21 cellular contexts compared by ENCODE assay signal in genomic region chr3:31129241-31129640, GRCh38.
A peak's percentile ranks its signal among the peaks of the same experiment; 100 is the strongest.
DNase-seq lines count a peak whose midpoint lies in the region; ATAC-seq lines count a peak whose summit lies in the region.
"Had no signal": no experiment of that assay in that cellular context is flagged by ENCODE, and none has a peak within 500 bp of the region (broad histone marks: within the 10 kb centered on the region; RNA-seq: fewer than 3 reads in every experiment).

No MANE protein-coding gene starts in this region.

- no peak overlapping the region for H3K27ac Mint-ChIP-seq in T-helper 2 cell treated with Interferon-gamma antibody and Interleukin-4, amounts not matched to agents 5 μg/mL and 100 μg/mL, for 36 hours
- H3K27ac Mint-ChIP-seq: activated T-cell treated with anti-CD3 and anti-CD28 coated beads, Interleukin-2, amount 50 U/mL, for 24 hours had no signal

- ATAC-seq in GM18907 (IDR thresholded peaks at IDR 0.05; ENCODE audit: unreplicated experiment) (peak; percentile 64), GM21381 (IDR thresholded peaks at IDR 0.05; ENCODE audit: unreplicated experiment) (peak; percentile 45), HG02938 (IDR thresholded peaks at IDR 0.05; ENCODE audit: unreplicated experiment) (peak; percentile 49)
- ATAC-seq: gastroesophageal sphincter, lower lobe of right lung had no signal

- no peaks in the 10 kb centered on the region for H3K27me3 Mint-ChIP-seq in T-helper 2 cell treated with Interferon-gamma antibody and Interleukin-4, amounts not matched to agents 5 μg/mL and 100 μg/mL, for 36 hours (ENCODE audit: low read depth)
- H3K27me3 Mint-ChIP-seq: activated T-cell treated with anti-CD3 and anti-CD28 coated beads, Interleukin-2, amount 50 U/mL, for 24 hours had no signal

- H3K36me3 Mint-ChIP-seq in T-helper 2 cell treated with Interferon-gamma antibody and Interleukin-4, amounts not matched to agents 5 μg/mL and 100 μg/mL, for 36 hours (ENCODE audit: low read depth) = no peaks in the 10 kb centered on the region

- peak; percentile 35 for DNase-seq in fibroblast of peridontal ligament (ENCODE audit: extremely low read depth)
- DNase-seq in T-helper 2 cell treated with Interferon-gamma antibody and Interleukin-4, amounts not matched to agents 5 μg/mL and 100 μg/mL, for 36 hours (ENCODE audit: low spot score) = no peak
- no peak for DNase-seq in NCI-H524 treated with DMSO at 0.1 percent for 48 hours (lab: John Stamatoyannopoulos, UW)
- no peak for DNase-seq in COR-L47 (lab: John Stamatoyannopoulos, UW)
- no peak for DNase-seq in stimulated activated CD4-positive, alpha-beta T cell treated with anti-CD3 and anti-CD28 coated beads, Interleukin-15, amount 100 ng/mL, for 24 hours
- DNase-seq: activated naive CD4-positive, alpha-beta T cell; activated T-cell treated with anti-CD3 and anti-CD28 coated beads, Interleukin-2, amount 50 U/mL, for 24 hours; amniotic stem cell; colonic mucosa; Karpas-422; lower lobe of right lung; NCI-H187 treated with DMSO at 0.1 percent for 48 hours; NCI-H226; NCI-H774; SHP77 treated with DMSO at 0.1 percent for 48 hours; substantia nigra had no signal

- peaks cover 7% of the 10 kb centered on the region for H3K9me3 Mint-ChIP-seq in T-helper 2 cell treated with Interferon-gamma antibody and Interleukin-4, amounts not matched to agents 5 μg/mL and 100 μg/mL, for 36 hours

- H3K4me3 Mint-ChIP-seq in T-helper 2 cell treated with Interferon-gamma antibody and Interleukin-4, amounts not matched to agents 5 μg/mL and 100 μg/mL, for 36 hours = no peak overlapping the region
- H3K4me3 Mint-ChIP-seq: activated T-cell treated with anti-CD3 and anti-CD28 coated beads, Interleukin-2, amount 50 U/mL, for 24 hours; neural crest cell had no signal

- H3K4me1 Mint-ChIP-seq in T-helper 2 cell treated with Interferon-gamma antibody and Interleukin-4, amounts not matched to agents 5 μg/mL and 100 μg/mL, for 36 hours (ENCODE audit: low read depth) = no peaks in the 10 kb centered on the region
